ENCODE assay signal across 33 cellular contexts in genomic region chr6:128993161-128993560, GRCh38.
"Had no signal": no experiment of that assay in that cellular context is flagged by ENCODE, and none has a peak within 500 bp of the region (broad histone marks: within the 10 kb centered on the region; RNA-seq: fewer than 3 reads in every experiment).

No MANE protein-coding gene starts in this region.

- H3K27me3 ChIP-seq: adrenal gland, body of pancreas, breast epithelium, cardiac muscle cell, colonic mucosa, esophagus squamous epithelium, gastroesophageal sphincter, heart right ventricle had no signal

- H3K27ac Mint-ChIP-seq: activated B cell treated with CpG ODN at 0.5 μM for 24 hours; activated CD8-positive, alpha-beta T cell treated with anti-CD3 and anti-CD28 coated beads for 36 hours; activated naive CD4-positive, alpha-beta T cell treated with anti-CD3 and anti-CD28 coated beads for 36 hours; activated naive CD4-positive, alpha-beta T cell treated with anti-CD3 and anti-CD28 coated beads, Interleukin-2, amount 50 U/mL, for 24 hours; activated naive CD8-positive, alpha-beta T cell treated with anti-CD3 and anti-CD28 coated beads for 36 hours; activated naive CD8-positive, alpha-beta T cell treated with anti-CD3 and anti-CD28 coated beads, Interleukin-2, amount 50 U/mL, for 24 hours; activated T-helper 17 cell treated with anti-CD3 and anti-CD28 coated beads, Interleukin-2, amount 50 U/mL, for 72 hours; T-helper 1 cell treated with Interleukin-12 subunit alpha and Interleukin-12 subunit beta and Interleukin-4 antibody, amounts not matched to agents 30 μg/mL and 1 μg/mL, for 36 hours had no signal

- H3K36me3 ChIP-seq: adrenal gland, breast epithelium, cardiac muscle cell, colonic mucosa, esophagus squamous epithelium, gastroesophageal sphincter, WERI-Rb-1 had no signal

- H3K36me3 Mint-ChIP-seq: activated naive CD4-positive, alpha-beta T cell treated with anti-CD3 and anti-CD28 coated beads, Interleukin-2, amount 50 U/mL, for 24 hours had no signal

- H3K4me3 Mint-ChIP-seq: activated B cell treated with CpG ODN at 0.5 μM for 24 hours; activated CD8-positive, alpha-beta T cell treated with anti-CD3 and anti-CD28 coated beads for 36 hours; activated naive CD4-positive, alpha-beta T cell treated with anti-CD3 and anti-CD28 coated beads for 36 hours; activated naive CD4-positive, alpha-beta T cell treated with anti-CD3 and anti-CD28 coated beads, Interleukin-2, amount 50 U/mL, for 24 hours; activated naive CD8-positive, alpha-beta T cell treated with anti-CD3 and anti-CD28 coated beads for 36 hours; activated naive CD8-positive, alpha-beta T cell treated with anti-CD3 and anti-CD28 coated beads, Interleukin-2, amount 50 U/mL, for 24 hours; activated T-cell treated with anti-CD3 and anti-CD28 coated beads, Interleukin-2, amount 50 U/mL, for 4 hours; activated T-helper 17 cell treated with anti-CD3 and anti-CD28 coated beads, Interleukin-2, amount 50 U/mL, for 72 hours; T-helper 1 cell treated with Interleukin-12 subunit alpha and Interleukin-12 subunit beta and Interleukin-4 antibody, amounts not matched to agents 30 μg/mL and 1 μg/mL, for 36 hours had no signal

- FAIRE-seq: endometrium, endothelial cell of umbilical vein had no signal

- H3K9me3 Mint-ChIP-seq: activated naive CD4-positive, alpha-beta T cell treated with anti-CD3 and anti-CD28 coated beads, Interleukin-2, amount 50 U/mL, for 24 hours; activated naive CD8-positive, alpha-beta T cell treated with anti-CD3 and anti-CD28 coated beads, Interleukin-2, amount 50 U/mL, for 24 hours had no signal

- DNase-seq: activated B cell treated with CpG ODN at 0.5 μM for 24 hours; activated CD4-positive, alpha-beta T cell treated with anti-CD3 and anti-CD28 coated beads for 48 hours; activated CD4-positive, alpha-beta T cell treated with anti-CD3 and anti-CD28 coated beads, Interleukin-2, amount 50 U/mL, for 1 hour; activated CD4-positive, alpha-beta T cell treated with anti-CD3 and anti-CD28 coated beads, Interleukin-2, amount 50 U/mL, for 48 hours; activated CD8-positive, alpha-beta memory T cell treated with anti-CD3 and anti-CD28 coated beads for 24 hours; activated CD8-positive, alpha-beta T cell treated with anti-CD3 and anti-CD28 coated beads for 36 hours; activated effector memory CD4-positive, alpha-beta T cell treated with Interleukin-2 at 50 U/mL for 16 hours; activated naive CD4-positive, alpha-beta T cell treated with anti-CD3 and anti-CD28 coated beads for 36 hours; activated naive CD8-positive, alpha-beta T cell treated with anti-CD3 and anti-CD28 coated beads for 36 hours; activated naive CD8-positive, alpha-beta T cell treated with anti-CD3 and anti-CD28 coated beads, Interleukin-2, amount 50 U/mL, for 24 hours; activated T-cell treated with anti-CD3 and anti-CD28 coated beads, Interleukin-2, amount 50 U/mL, for 4 hours; adrenal gland; aorta; body of pancreas; central memory CD4-positive, alpha-beta T cell; cerebellar nuclear complex; colonic mucosa; effector memory CD4-positive, alpha-beta T cell; esophagus squamous epithelium; foreskin melanocyte; heart right ventricle; T-helper 9 cell; WERI-Rb-1 had no signal

- H3K4me1 ChIP-seq: adrenal gland, body of pancreas, breast epithelium, colonic mucosa, esophagus squamous epithelium, gastroesophageal sphincter had no signal

- H3K27ac ChIP-seq: adrenal gland, body of pancreas, breast epithelium, cardiac muscle cell, colonic mucosa, epithelial cell of prostate, esophagus squamous epithelium, gastroesophageal sphincter, heart right ventricle, WERI-Rb-1 had no signal

- H3K4me1 Mint-ChIP-seq: activated B cell treated with CpG ODN at 0.5 μM for 24 hours; activated naive CD4-positive, alpha-beta T cell treated with anti-CD3 and anti-CD28 coated beads, Interleukin-2, amount 50 U/mL, for 24 hours; activated naive CD8-positive, alpha-beta T cell treated with anti-CD3 and anti-CD28 coated beads for 36 hours; activated naive CD8-positive, alpha-beta T cell treated with anti-CD3 and anti-CD28 coated beads, Interleukin-2, amount 50 U/mL, for 24 hours; activated T-helper 17 cell treated with anti-CD3 and anti-CD28 coated beads, Interleukin-2, amount 50 U/mL, for 72 hours had no signal

- ATAC-seq: activated CD4-positive, CD25-positive, alpha-beta regulatory T cell treated with anti-CD3 and anti-CD28 coated beads, Interleukin-2, amount 50 U/mL, for 24 hours; activated CD8-positive, alpha-beta T cell treated with anti-CD3 and anti-CD28 coated beads for 36 hours; activated naive CD8-positive, alpha-beta T cell treated with anti-CD3 and anti-CD28 coated beads, Interleukin-2, amount 50 U/mL, for 24 hours; activated T-cell treated with anti-CD3 and anti-CD28 coated beads, Interleukin-2, amount 50 U/mL, for 4 hours; activated T-helper 17 cell treated with anti-CD3 and anti-CD28 coated beads, Interleukin-2, amount 50 U/mL, for 72 hours; body of pancreas; gastroesophageal sphincter; heart right ventricle had no signal

- H3K27me3 Mint-ChIP-seq: activated B cell treated with CpG ODN at 0.5 μM for 24 hours; activated naive CD4-positive, alpha-beta T cell treated with anti-CD3 and anti-CD28 coated beads, Interleukin-2, amount 50 U/mL, for 24 hours had no signal

- H3K9me3 ChIP-seq: adrenal gland, body of pancreas, breast epithelium, colonic mucosa, esophagus squamous epithelium, gastroesophageal sphincter had no signal

- H3K4me3 ChIP-seq: adrenal gland, body of pancreas, breast epithelium, cardiac muscle cell, colonic mucosa, esophagus squamous epithelium, gastroesophageal sphincter, heart right ventricle had no signal
